19 cellular contexts compared by ENCODE assay signal in the genomic region with DNA sequence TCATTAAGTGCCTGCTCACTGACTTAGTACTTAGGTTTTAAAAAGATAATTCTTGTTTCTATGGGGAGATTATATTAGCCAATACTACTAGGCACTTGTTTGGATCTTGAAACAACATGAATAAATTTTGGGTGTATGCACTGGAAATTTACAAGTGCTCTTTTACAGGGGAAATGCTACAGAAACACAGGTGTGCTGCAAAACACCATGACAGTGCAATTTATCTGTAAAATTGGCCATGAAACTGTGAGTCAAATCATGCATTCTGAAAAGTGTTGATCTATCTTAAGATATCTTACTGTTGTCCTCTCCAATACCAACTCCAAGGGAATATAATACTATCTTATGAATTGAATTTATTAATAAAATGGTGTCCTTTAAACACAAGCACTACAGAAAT. TPM values are rescaled to one million over a fixed set of nuclear protein-coding genes. Genes with fewer than 3 reads are reported as not detected.
A peak's percentile ranks its signal among the peaks of the same experiment; 100 is the strongest.
DNase-seq lines count a peak whose midpoint lies in the region; ATAC-seq, FAIRE-seq and TF ChIP-seq lines count a peak whose summit lies in the region.
"Had no signal": no experiment of that assay in that cellular context is flagged by ENCODE, and none has a peak within 500 bp of the region (broad histone marks: within the 10 kb centered on the region; RNA-seq: fewer than 3 reads in every experiment).

No MANE protein-coding gene starts in this region.

- H3K9ac ChIP-seq in HUES6 (ENCODE audit: low read length) (no peak overlapping the region), astrocyte (ENCODE audit: low read length) (no peak overlapping the region)

- H4K20me1 ChIP-seq in astrocyte (ENCODE audit: insufficient read depth, low read length), result no peaks in the 10 kb centered on the region

- H3K36me3 Mint-ChIP-seq in astrocyte (ENCODE audit: low read depth, unreplicated experiment) (no peaks in the 10 kb centered on the region), nephron progenitor cell (ENCODE audit: low read depth) (no peaks in the 10 kb centered on the region)
- no peaks in the 10 kb centered on the region for H3K36me3 Mint-ChIP-seq in activated T-helper 1 cell treated with anti-CD3 and anti-CD28 coated beads, Interleukin-12 subunit alpha, Interleukin-12 subunit beta, Interleukin-2, Interleukin-4 antibody, amounts not matched to agents 30 ng/mL and 10 ng/mL and 1 ng/mL, durations not matched to agents 14 hours and 24 hours and 36 hours (ENCODE audit: low read depth)
- H3K36me3 Mint-ChIP-seq: CD4-positive, CD25-positive, alpha-beta regulatory T cell had no signal

- in situ Hi-C loops in Caki2 (cut with HindIII; ENCODE audit: low pct_unique_long_range_greater_than_20kb, low sequenced_read_pairs), result no loop called here

- H3K27me3 Mint-ChIP-seq in astrocyte (ENCODE audit: low read depth, unreplicated experiment) (peaks cover 4% of the 10 kb centered on the region), nephron progenitor cell (ENCODE audit: low read depth, poor library complexity) (no peaks in the 10 kb centered on the region)
- no peaks in the 10 kb centered on the region for H3K27me3 Mint-ChIP-seq in activated T-helper 1 cell treated with anti-CD3 and anti-CD28 coated beads, Interleukin-12 subunit alpha, Interleukin-12 subunit beta, Interleukin-2, Interleukin-4 antibody, amounts not matched to agents 30 ng/mL and 10 ng/mL and 1 ng/mL, durations not matched to agents 14 hours and 24 hours and 36 hours (ENCODE audit: insufficient read depth)
- H3K27me3 Mint-ChIP-seq: B cell; CD4-positive, CD25-positive, alpha-beta regulatory T cell had no signal

- no peak for FAIRE-seq in astrocyte (lab: Jason Lieb, UNC)

- no peaks in the 10 kb centered on the region for H3K36me3 ChIP-seq in HUES6 (ENCODE audit: control insufficient read depth, insufficient read depth, low read length)
- no peaks in the 10 kb centered on the region for H3K36me3 ChIP-seq in astrocyte (ENCODE audit: insufficient read depth, low read length)
- H3K36me3 ChIP-seq: Peyer's patch had no signal

- H3K9me3 Mint-ChIP-seq in astrocyte (ENCODE audit: unreplicated experiment) (no peaks in the 10 kb centered on the region), nephron progenitor cell (no peaks in the 10 kb centered on the region)
- peaks cover 3% of the 10 kb centered on the region for H3K9me3 Mint-ChIP-seq in activated T-helper 1 cell treated with anti-CD3 and anti-CD28 coated beads, Interleukin-12 subunit alpha, Interleukin-12 subunit beta, Interleukin-2, Interleukin-4 antibody, amounts not matched to agents 30 ng/mL and 10 ng/mL and 1 ng/mL, durations not matched to agents 14 hours and 24 hours and 36 hours
- H3K9me3 Mint-ChIP-seq: H9; T-helper 2 cell treated with Interferon-gamma antibody and Interleukin-4, amounts not matched to agents 5 μg/mL and 100 μg/mL, for 36 hours had no signal

- H3K9me3 ChIP-seq in HUES6 (ENCODE audit: control insufficient read depth, insufficient read depth, low read depth, low read length) (no peaks in the 10 kb centered on the region), astrocyte (ENCODE audit: insufficient read depth, low read depth, low read length) (peaks cover 7% of the 10 kb centered on the region)
- H3K9me3 ChIP-seq: Peyer's patch had no signal

- peak overlapping the region; percentile 40 for H3K4me3 Mint-ChIP-seq in astrocyte (ENCODE audit: unreplicated experiment)
- peak overlapping the region; percentile 19 for H3K4me3 Mint-ChIP-seq in nephron progenitor cell
- H3K4me3 Mint-ChIP-seq in activated T-helper 1 cell treated with anti-CD3 and anti-CD28 coated beads, Interleukin-12 subunit alpha, Interleukin-12 subunit beta, Interleukin-2, Interleukin-4 antibody, amounts not matched to agents 30 ng/mL and 10 ng/mL and 1 ng/mL, durations not matched to agents 14 hours and 24 hours and 36 hours, result no peak overlapping the region
- H3K4me3 Mint-ChIP-seq: B cell; CD4-positive, CD25-positive, alpha-beta regulatory T cell; H9; T-helper 2 cell treated with Interferon-gamma antibody and Interleukin-4, amounts not matched to agents 5 μg/mL and 100 μg/mL, for 36 hours had no signal

- no peaks in the 10 kb centered on the region for H3K27me3 ChIP-seq in HUES6 (ENCODE audit: control insufficient read depth, insufficient read depth, low read length)
- no peaks in the 10 kb centered on the region for H3K27me3 ChIP-seq in astrocyte (ENCODE audit: insufficient read depth, low read length)
- H3K27me3 ChIP-seq: Peyer's patch had no signal

- peak; percentile 6 for DNase-seq in Caki2 (ENCODE audit: low read depth)
- no peak for DNase-seq in astrocyte (ENCODE audit: low read depth)
- DNase-seq in nephron progenitor cell, result no peak
- DNase-seq in OCI-M1 (lab: John Stamatoyannopoulos, UW), result no peak
- no peak for DNase-seq in activated T-helper 1 cell treated with anti-CD3 and anti-CD28 coated beads, Interleukin-12 subunit alpha, Interleukin-12 subunit beta, Interleukin-2, Interleukin-4 antibody, amounts not matched to agents 30 ng/mL and 10 ng/mL and 1 ng/mL, durations not matched to agents 14 hours and 24 hours and 36 hours (ENCODE audit: low spot score)
- DNase-seq in stimulated activated CD4-positive, alpha-beta T cell treated with anti-CD3 and anti-CD28 coated beads, Interleukin-2, amount 100 ng/mL, for 48 hours, result no peak
- DNase-seq: CD4-positive, CD25-positive, alpha-beta regulatory T cell; H9; NCI-H2081 treated with DMSO at 0.1 percent for 48 hours; NCI-H524 treated with DMSO at 0.1 percent for 48 hours; Peyer's patch; Right ventricle myocardium superior had no signal

- no peak overlapping the region for H3K27ac Mint-ChIP-seq in astrocyte (ENCODE audit: unreplicated experiment)
- H3K27ac Mint-ChIP-seq in nephron progenitor cell, result no peak overlapping the region
- no peak overlapping the region for H3K27ac Mint-ChIP-seq in activated T-helper 1 cell treated with anti-CD3 and anti-CD28 coated beads, Interleukin-12 subunit alpha, Interleukin-12 subunit beta, Interleukin-2, Interleukin-4 antibody, amounts not matched to agents 30 ng/mL and 10 ng/mL and 1 ng/mL, durations not matched to agents 14 hours and 24 hours and 36 hours
- H3K27ac Mint-ChIP-seq: B cell; CD4-positive, CD25-positive, alpha-beta regulatory T cell; H9; T-helper 2 cell treated with Interferon-gamma antibody and Interleukin-4, amounts not matched to agents 5 μg/mL and 100 μg/mL, for 36 hours had no signal

- no peaks in the 10 kb centered on the region for H3K4me1 Mint-ChIP-seq in astrocyte (ENCODE audit: low read depth, unreplicated experiment)
- H3K4me1 Mint-ChIP-seq in nephron progenitor cell, result no peaks in the 10 kb centered on the region
- no peaks in the 10 kb centered on the region for H3K4me1 Mint-ChIP-seq in activated T-helper 1 cell treated with anti-CD3 and anti-CD28 coated beads, Interleukin-12 subunit alpha, Interleukin-12 subunit beta, Interleukin-2, Interleukin-4 antibody, amounts not matched to agents 30 ng/mL and 10 ng/mL and 1 ng/mL, durations not matched to agents 14 hours and 24 hours and 36 hours (ENCODE audit: low read depth)
- H3K4me1 Mint-ChIP-seq: B cell; CD4-positive, CD25-positive, alpha-beta regulatory T cell had no signal

- intact Hi-C loops in activated T-helper 1 cell treated with anti-CD3 and anti-CD28 coated beads, Interleukin-12 subunit alpha, Interleukin-12 subunit beta, Interleukin-2, Interleukin-4 antibody, amounts not matched to agents 30 ng/mL and 10 ng/mL and 1 ng/mL, durations not matched to agents 14 hours and 24 hours and 36 hours (cut with micrococcal nuclease), result no loop called here

- no peak overlapping the region for H2AFZ ChIP-seq in astrocyte (ENCODE audit: low read depth, low read length)

- H3K4me3 ChIP-seq in HUES6 (ENCODE audit: low read depth, low read length) (no peak overlapping the region), astrocyte (ENCODE audit: insufficient read depth, low read depth, low read length) (no peak overlapping the region)
- H3K4me3 ChIP-seq: Peyer's patch had no signal

- no peak for ATAC-seq in HG03108 (IDR thresholded peaks at IDR 0.05; ENCODE audit: unreplicated experiment)

- TF ChIP-seq CTCF in astrocyte (IDR thresholded peaks at IDR 0.05; ENCODE audit: insufficient read depth, low read depth, low read length), result no peak
- no peak for TF ChIP-seq CTCF in nephron progenitor cell (IDR thresholded peaks at IDR 0.05)

- H3K4me2 ChIP-seq in astrocyte (ENCODE audit: low read length), result no peak overlapping the region

- no peaks in the 10 kb centered on the region for H3K79me2 ChIP-seq in astrocyte (ENCODE audit: insufficient read depth, low read length)

- H3K4me1 ChIP-seq in HUES6 (ENCODE audit: control insufficient read depth, insufficient read depth, low read length) (peaks cover 19% of the 10 kb centered on the region), astrocyte (ENCODE audit: insufficient read depth, low read length) (no peaks in the 10 kb centered on the region)
- H3K4me1 ChIP-seq: Peyer's patch had no signal

- H3K27ac ChIP-seq in HUES6 (ENCODE audit: low read depth, low read length) (peak overlapping the region; percentile 99; the same call in 1 of the 2 replicates), astrocyte (ENCODE audit: low read depth, low read length) (no peak overlapping the region)
- H3K27ac ChIP-seq: HL-60, Peyer's patch had no signal

RNA-seq across cellular contexts. Expression of a gene that starts 12.1 kb away (rescaled TPM):
- not detected in 2 replicates for total RNA-seq in Caki2 (2014; rRNA removed; shearing (Covaris generic); ENCODE audit: low replicate concordance)
- total RNA-seq in astrocyte, result not detected in 2 replicates
- not detected in 2 replicates for total RNA-seq in activated T-helper 1 cell treated with anti-CD3 and anti-CD28 coated beads, Interleukin-12 subunit alpha, Interleukin-12 subunit beta, Interleukin-2, Interleukin-4 antibody, amounts not matched to agents 30 ng/mL and 10 ng/mL and 1 ng/mL, durations not matched to agents 14 hours and 24 hours and 36 hours
- total RNA-seq: B cell; CD4-positive, CD25-positive, alpha-beta regulatory T cell; HT1080; LHCN-M2; Peyer's patch; Right ventricle myocardium superior had no signal

RNA-seq across cellular contexts. Expression of a gene that starts 55.4 kb away (rescaled TPM):
- not detected in 2 replicates for total RNA-seq in Caki2 (2014; rRNA removed; shearing (Covaris generic); ENCODE audit: low replicate concordance)
- 44.3 and 50.7 TPM in 2 replicates for total RNA-seq in astrocyte
- not detected in 2 replicates for total RNA-seq in activated T-helper 1 cell treated with anti-CD3 and anti-CD28 coated beads, Interleukin-12 subunit alpha, Interleukin-12 subunit beta, Interleukin-2, Interleukin-4 antibody, amounts not matched to agents 30 ng/mL and 10 ng/mL and 1 ng/mL, durations not matched to agents 14 hours and 24 hours and 36 hours
- total RNA-seq: B cell; CD4-positive, CD25-positive, alpha-beta regulatory T cell had no signal

Comparison
In these comparisons a context has a peak if more than half of its experiments do, and no peak if none do; other contexts are left out.
1. RNA of a gene that starts 55.4 kb away (total RNA-seq): 44.3 to 50.7 TPM in astrocyte; not detected in activated T-helper 1 cell treated with anti-CD3 and anti-CD28 coated beads, Interleukin-12 subunit alpha, Interleukin-12 subunit beta, Interleukin-2, Interleukin-4 antibody, amounts not matched to agents 30 ng/mL and 10 ng/mL and 1 ng/mL, durations not matched to agents 14 hours and 24 hours and 36 hours and not detected in Caki2; every median in the first group is over 10 times any median in the second.